2 cellular contexts compared by ENCODE assay signal in the genomic region with DNA sequence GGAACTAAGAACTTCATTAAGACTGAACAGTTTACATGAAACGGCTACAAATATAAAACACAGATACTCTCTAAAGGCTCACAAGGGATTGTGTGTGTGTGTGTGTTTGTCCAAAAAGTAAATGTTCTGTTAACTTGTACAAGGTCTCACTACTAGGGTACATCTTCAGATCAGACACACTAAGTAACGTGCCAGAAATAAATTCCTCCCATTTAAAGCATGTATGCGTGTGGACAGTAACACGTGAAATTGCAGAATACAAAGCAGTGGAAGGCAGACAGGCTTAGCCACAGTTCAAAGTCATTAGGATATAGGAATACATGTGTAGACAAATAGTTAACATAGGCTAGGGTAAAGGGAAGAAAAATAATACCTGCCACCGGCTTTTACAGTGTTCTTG.
TF ChIP-seq lines count a peak whose summit lies in the region.

No MANE protein-coding gene starts in this region.

TF ChIP-seq in IMR-90, 13 proteins besides CTCF, POLR2A, EP300 and RAD21:
- TF ChIP-seq, protein P1, sequence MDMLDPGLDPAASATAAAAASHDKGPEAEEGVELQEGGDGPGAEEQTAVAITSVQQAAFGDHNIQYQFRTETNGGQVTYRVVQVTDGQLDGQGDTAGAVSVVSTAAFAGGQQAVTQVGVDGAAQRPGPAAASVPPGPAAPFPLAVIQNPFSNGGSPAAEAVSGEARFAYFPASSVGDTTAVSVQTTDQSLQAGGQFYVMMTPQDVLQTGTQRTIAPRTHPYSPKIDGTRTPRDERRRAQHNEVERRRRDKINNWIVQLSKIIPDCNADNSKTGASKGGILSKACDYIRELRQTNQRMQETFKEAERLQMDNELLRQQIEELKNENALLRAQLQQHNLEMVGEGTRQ (IDR thresholded peaks at IDR 0.05; ENCODE audit: low read depth, low read length): no peak
- TF ChIP-seq, protein P2, sequence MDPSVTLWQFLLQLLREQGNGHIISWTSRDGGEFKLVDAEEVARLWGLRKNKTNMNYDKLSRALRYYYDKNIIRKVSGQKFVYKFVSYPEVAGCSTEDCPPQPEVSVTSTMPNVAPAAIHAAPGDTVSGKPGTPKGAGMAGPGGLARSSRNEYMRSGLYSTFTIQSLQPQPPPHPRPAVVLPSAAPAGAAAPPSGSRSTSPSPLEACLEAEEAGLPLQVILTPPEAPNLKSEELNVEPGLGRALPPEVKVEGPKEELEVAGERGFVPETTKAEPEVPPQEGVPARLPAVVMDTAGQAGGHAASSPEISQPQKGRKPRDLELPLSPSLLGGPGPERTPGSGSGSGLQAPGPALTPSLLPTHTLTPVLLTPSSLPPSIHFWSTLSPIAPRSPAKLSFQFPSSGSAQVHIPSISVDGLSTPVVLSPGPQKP (IDR thresholded peaks at IDR 0.05; ENCODE audit: borderline replicate concordance, low read depth, low read length): no peak
- TF ChIP-seq NFE2L2 (IDR thresholded peaks at IDR 0.05; ENCODE audit: low read depth, low read length): no peak
- no peak for TF ChIP-seq RFX5 (IDR thresholded peaks at IDR 0.05; ENCODE audit: low read depth, low read length)
- TF ChIP-seq MAZ (IDR thresholded peaks at IDR 0.05; ENCODE audit: borderline replicate concordance, low read depth, low read length): no peak
- no peak for TF ChIP-seq MXI1 (IDR thresholded peaks at IDR 0.05; ENCODE audit: borderline replicate concordance, low read depth, low read length)
- TF ChIP-seq MAFK (IDR thresholded peaks at IDR 0.05; ENCODE audit: low read depth, low read length): no peak
- TF ChIP-seq RCOR1 (IDR thresholded peaks at IDR 0.05; ENCODE audit: insufficient replicate concordance, low read length): no peak
- no peak for TF ChIP-seq CEBPB (IDR thresholded peaks at IDR 0.05; ENCODE audit: low read depth, low read length)
- no peak for TF ChIP-seq SMC3 (IDR thresholded peaks at IDR 0.05; ENCODE audit: low read depth, low read length)
- no peak for TF ChIP-seq CHD1 (IDR thresholded peaks at IDR 0.05; ENCODE audit: low read depth, low read length)
- TF ChIP-seq BHLHE40 (IDR thresholded peaks at IDR 0.05; ENCODE audit: low read depth, low read length): no peak
- TF ChIP-seq FOS (IDR thresholded peaks at IDR 0.05; ENCODE audit: low read depth, low read length): no peak

TF ChIP-seq in H1, 55 proteins besides CTCF, POLR2A, EP300 and RAD21:
- TF ChIP-seq NANOG (IDR thresholded peaks at IDR 0.05; ENCODE audit: insufficient read depth, low read depth, low read length, poor library complexity, severe bottlenecking) (no peak), SRF (IDR thresholded peaks at IDR 0.05; ENCODE audit: low read depth, low read length) (no peak), SIX5 (IDR thresholded peaks at IDR 0.05; ENCODE audit: low read depth, low read length) (no peak), TCF12 (IDR thresholded peaks at IDR 0.05; ENCODE audit: low read depth, low read length) (no peak), EGR1 (IDR thresholded peaks at IDR 0.05; ENCODE audit: borderline replicate concordance, low read depth, low read length) (no peak), SIRT6 (IDR thresholded peaks at IDR 0.05; ENCODE audit: low read length) (no peak), SP4 (IDR thresholded peaks at IDR 0.05; ENCODE audit: low read length) (no peak), HDAC2 (IDR thresholded peaks at IDR 0.05; ENCODE audit: borderline replicate concordance in 1 of 2, low read depth in 2 of 2, low read length in 2 of 2) (no peak), TAF1 (IDR thresholded peaks at IDR 0.05; ENCODE audit: low read depth, low read length) (no peak), MAFK (IDR thresholded peaks at IDR 0.05; ENCODE audit: low read depth, low read length) (no peak), SP1 (IDR thresholded peaks at IDR 0.05; ENCODE audit: low read depth, low read length) (no peak), SIN3A (conservative IDR thresholded peaks at IDR 0.05 in 1 of 2, IDR thresholded peaks at IDR 0.05 in 1 of 2; ENCODE audit: low read depth in 1 of 2, low read length in 2 of 2) (no peak)
- TF ChIP-seq, protein P3, sequence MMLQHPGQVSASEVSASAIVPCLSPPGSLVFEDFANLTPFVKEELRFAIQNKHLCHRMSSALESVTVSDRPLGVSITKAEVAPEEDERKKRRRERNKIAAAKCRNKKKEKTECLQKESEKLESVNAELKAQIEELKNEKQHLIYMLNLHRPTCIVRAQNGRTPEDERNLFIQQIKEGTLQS (IDR thresholded peaks at IDR 0.05; ENCODE audit: insufficient read depth, low read depth, low read length): no peak
- TF ChIP-seq, protein P4, sequence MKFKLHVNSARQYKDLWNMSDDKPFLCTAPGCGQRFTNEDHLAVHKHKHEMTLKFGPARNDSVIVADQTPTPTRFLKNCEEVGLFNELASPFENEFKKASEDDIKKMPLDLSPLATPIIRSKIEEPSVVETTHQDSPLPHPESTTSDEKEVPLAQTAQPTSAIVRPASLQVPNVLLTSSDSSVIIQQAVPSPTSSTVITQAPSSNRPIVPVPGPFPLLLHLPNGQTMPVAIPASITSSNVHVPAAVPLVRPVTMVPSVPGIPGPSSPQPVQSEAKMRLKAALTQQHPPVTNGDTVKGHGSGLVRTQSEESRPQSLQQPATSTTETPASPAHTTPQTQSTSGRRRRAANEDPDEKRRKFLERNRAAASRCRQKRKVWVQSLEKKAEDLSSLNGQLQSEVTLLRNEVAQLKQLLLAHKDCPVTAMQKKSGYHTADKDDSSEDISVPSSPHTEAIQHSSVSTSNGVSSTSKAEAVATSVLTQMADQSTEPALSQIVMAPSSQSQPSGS (IDR thresholded peaks at IDR 0.05; ENCODE audit: low read length): no peak
- TF ChIP-seq, protein P5, sequence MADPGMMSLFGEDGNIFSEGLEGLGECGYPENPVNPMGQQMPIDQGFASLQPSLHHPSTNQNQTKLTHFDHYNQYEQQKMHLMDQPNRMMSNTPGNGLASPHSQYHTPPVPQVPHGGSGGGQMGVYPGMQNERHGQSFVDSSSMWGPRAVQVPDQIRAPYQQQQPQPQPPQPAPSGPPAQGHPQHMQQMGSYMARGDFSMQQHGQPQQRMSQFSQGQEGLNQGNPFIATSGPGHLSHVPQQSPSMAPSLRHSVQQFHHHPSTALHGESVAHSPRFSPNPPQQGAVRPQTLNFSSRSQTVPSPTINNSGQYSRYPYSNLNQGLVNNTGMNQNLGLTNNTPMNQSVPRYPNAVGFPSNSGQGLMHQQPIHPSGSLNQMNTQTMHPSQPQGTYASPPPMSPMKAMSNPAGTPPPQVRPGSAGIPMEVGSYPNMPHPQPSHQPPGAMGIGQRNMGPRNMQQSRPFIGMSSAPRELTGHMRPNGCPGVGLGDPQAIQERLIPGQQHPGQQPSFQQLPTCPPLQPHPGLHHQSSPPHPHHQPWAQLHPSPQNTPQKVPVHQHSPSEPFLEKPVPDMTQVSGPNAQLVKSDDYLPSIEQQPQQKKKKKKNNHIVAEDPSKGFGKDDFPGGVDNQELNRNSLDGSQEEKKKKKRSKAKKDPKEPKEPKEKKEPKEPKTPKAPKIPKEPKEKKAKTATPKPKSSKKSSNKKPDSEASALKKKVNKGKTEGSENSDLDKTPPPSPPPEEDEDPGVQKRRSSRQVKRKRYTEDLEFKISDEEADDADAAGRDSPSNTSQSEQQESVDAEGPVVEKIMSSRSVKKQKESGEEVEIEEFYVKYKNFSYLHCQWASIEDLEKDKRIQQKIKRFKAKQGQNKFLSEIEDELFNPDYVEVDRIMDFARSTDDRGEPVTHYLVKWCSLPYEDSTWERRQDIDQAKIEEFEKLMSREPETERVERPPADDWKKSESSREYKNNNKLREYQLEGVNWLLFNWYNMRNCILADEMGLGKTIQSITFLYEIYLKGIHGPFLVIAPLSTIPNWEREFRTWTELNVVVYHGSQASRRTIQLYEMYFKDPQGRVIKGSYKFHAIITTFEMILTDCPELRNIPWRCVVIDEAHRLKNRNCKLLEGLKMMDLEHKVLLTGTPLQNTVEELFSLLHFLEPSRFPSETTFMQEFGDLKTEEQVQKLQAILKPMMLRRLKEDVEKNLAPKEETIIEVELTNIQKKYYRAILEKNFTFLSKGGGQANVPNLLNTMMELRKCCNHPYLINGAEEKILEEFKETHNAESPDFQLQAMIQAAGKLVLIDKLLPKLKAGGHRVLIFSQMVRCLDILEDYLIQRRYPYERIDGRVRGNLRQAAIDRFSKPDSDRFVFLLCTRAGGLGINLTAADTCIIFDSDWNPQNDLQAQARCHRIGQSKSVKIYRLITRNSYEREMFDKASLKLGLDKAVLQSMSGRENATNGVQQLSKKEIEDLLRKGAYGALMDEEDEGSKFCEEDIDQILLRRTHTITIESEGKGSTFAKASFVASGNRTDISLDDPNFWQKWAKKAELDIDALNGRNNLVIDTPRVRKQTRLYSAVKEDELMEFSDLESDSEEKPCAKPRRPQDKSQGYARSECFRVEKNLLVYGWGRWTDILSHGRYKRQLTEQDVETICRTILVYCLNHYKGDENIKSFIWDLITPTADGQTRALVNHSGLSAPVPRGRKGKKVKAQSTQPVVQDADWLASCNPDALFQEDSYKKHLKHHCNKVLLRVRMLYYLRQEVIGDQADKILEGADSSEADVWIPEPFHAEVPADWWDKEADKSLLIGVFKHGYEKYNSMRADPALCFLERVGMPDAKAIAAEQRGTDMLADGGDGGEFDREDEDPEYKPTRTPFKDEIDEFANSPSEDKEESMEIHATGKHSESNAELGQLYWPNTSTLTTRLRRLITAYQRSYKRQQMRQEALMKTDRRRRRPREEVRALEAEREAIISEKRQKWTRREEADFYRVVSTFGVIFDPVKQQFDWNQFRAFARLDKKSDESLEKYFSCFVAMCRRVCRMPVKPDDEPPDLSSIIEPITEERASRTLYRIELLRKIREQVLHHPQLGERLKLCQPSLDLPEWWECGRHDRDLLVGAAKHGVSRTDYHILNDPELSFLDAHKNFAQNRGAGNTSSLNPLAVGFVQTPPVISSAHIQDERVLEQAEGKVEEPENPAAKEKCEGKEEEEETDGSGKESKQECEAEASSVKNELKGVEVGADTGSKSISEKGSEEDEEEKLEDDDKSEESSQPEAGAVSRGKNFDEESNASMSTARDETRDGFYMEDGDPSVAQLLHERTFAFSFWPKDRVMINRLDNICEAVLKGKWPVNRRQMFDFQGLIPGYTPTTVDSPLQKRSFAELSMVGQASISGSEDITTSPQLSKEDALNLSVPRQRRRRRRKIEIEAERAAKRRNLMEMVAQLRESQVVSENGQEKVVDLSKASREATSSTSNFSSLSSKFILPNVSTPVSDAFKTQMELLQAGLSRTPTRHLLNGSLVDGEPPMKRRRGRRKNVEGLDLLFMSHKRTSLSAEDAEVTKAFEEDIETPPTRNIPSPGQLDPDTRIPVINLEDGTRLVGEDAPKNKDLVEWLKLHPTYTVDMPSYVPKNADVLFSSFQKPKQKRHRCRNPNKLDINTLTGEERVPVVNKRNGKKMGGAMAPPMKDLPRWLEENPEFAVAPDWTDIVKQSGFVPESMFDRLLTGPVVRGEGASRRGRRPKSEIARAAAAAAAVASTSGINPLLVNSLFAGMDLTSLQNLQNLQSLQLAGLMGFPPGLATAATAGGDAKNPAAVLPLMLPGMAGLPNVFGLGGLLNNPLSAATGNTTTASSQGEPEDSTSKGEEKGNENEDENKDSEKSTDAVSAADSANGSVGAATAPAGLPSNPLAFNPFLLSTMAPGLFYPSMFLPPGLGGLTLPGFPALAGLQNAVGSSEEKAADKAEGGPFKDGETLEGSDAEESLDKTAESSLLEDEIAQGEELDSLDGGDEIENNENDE (IDR thresholded peaks at IDR 0.05; ENCODE audit: insufficient replicate concordance, low read length): no peak
